Comparison of ENCODE assay signal across 11 cellular contexts in genomic region chr16:21150375-21151001, GRCh38. TPM values are rescaled to one million over a fixed set of nuclear protein-coding genes. Genes with fewer than 3 reads are reported as not detected.
DNase-seq lines count a peak whose midpoint lies in the region; ATAC-seq and TF ChIP-seq lines count a peak whose summit lies in the region.
"Had no signal": no experiment of that assay in that cellular context is flagged by ENCODE, and none has a peak within 500 bp of the region (broad histone marks: within the 10 kb centered on the region; RNA-seq: fewer than 3 reads in every experiment).

Gene DNAH3, minus strand, starts transcription at chr16:21150846. Its CDS starts 527 bp downstream, at chr16:21150319.

- TF ChIP-seq POLR2A in body of pancreas (IDR thresholded peaks at IDR 0.05) (no peak), gastroesophageal sphincter (IDR thresholded peaks at IDR 0.05) (no peak)

- peak within 1 kb of the TSS in 3 of 4 donors; percentile 12 to 37 (median 12) for H3K27ac ChIP-seq in body of pancreas
- no peak within 1 kb of the TSS for H3K27ac ChIP-seq in gastroesophageal sphincter

- H3K27me3 ChIP-seq in body of pancreas (no peaks in the 10 kb centered on the region), gastroesophageal sphincter (peaks cover 11% of the 10 kb centered on the region)

- peaks cover 9% of the 10 kb centered on the region for H3K4me1 ChIP-seq in body of pancreas
- H3K4me1 ChIP-seq in gastroesophageal sphincter, result no peaks in the 10 kb centered on the region

- DNase-seq in GDM1 (lab: John Stamatoyannopoulos, UW), result peak; percentile 35
- peak; percentile 70 for DNase-seq in NCI-H2171 (lab: John Stamatoyannopoulos, UW)
- DNase-seq in body of pancreas, result peak; percentile 22 to 51 (median 40)
- DNase-seq in effector CD4-positive, alpha-beta T cell, result no peak
- no peak for DNase-seq in GM10266 (ENCODE audit: extremely low spot score)
- DNase-seq: activated effector memory CD4-positive, alpha-beta T cell treated with Interleukin-2 at 50 U/mL for 16 hours; NCI-H146 had no signal

- H3K27ac Mint-ChIP-seq in nephron, result peak within 1 kb of the TSS; percentile 81 to 97 (median 83)

- ATAC-seq in body of pancreas (peak; percentile 76), HG02938 (IDR thresholded peaks at IDR 0.05; ENCODE audit: unreplicated experiment) (no peak), gastroesophageal sphincter (no peak)

- H3K4me3 ChIP-seq in body of pancreas (no peak within 1 kb of the TSS), gastroesophageal sphincter (no peak within 1 kb of the TSS)

- no peak for TF ChIP-seq EP300 in gastroesophageal sphincter (IDR thresholded peaks at IDR 0.05)

- TF ChIP-seq CTCF in body of pancreas (IDR thresholded peaks at IDR 0.05) (no peak), nephron (IDR thresholded peaks at IDR 0.05; ENCODE audit: unreplicated experiment in 3 of 3) (no peak), GM10266 (IDR thresholded peaks at IDR 0.05; ENCODE audit: control insufficient read depth, insufficient read depth, low read depth, missing control alignments) (no peak), gastroesophageal sphincter (IDR thresholded peaks at IDR 0.05) (no peak)

- H3K4me1 Mint-ChIP-seq in nephron, result peaks cover 8% of the 10 kb centered on the region

- H3K36me3 Mint-ChIP-seq in nephron (ENCODE audit: low read depth), result no peaks in the 10 kb centered on the region

- WGBS in body of pancreas, 2 donors, result 11 to 15% methylated on average over 8 of the region's 8 CpGs
- 11% methylated on average over 4 of the region's 8 CpGs; no CpG with 5 or more reads in 1 of the 2 donors for WGBS in gastroesophageal sphincter (ENCODE audit: low coverage in 1 of 2), 2 donors

- no peaks in the 10 kb centered on the region for H3K9me3 ChIP-seq in body of pancreas
- H3K9me3 ChIP-seq in gastroesophageal sphincter, result no peaks in the 10 kb centered on the region

- H3K9me3 Mint-ChIP-seq in nephron, result no peaks in the 10 kb centered on the region

- H3K36me3 ChIP-seq in body of pancreas (replicated peaks in 1 of 2; ENCODE audit: insufficient read depth in 1 of 2, low read depth in 2 of 2) (no peaks in the 10 kb centered on the region), gastroesophageal sphincter (no peaks in the 10 kb centered on the region)

- intact Hi-C loops in body of pancreas (cut with DNase I), result no loop called here

- peak within 1 kb of the TSS in 2 of 3 experiments; percentile 13 to 37 for H3K4me3 Mint-ChIP-seq in nephron

- H3K27me3 Mint-ChIP-seq in nephron (ENCODE audit: low read depth), result peaks cover 11% of the 10 kb centered on the region

RNA-seq across cellular contexts. Expression of gene DNAH3, which starts in this region (rescaled TPM):
- not detected for total RNA-seq in body of pancreas
- under 1 TPM in 2 of 4 donors, not detected in 2; 0.13 to 0.15 TPM for total RNA-seq in gastroesophageal sphincter
- total RNA-seq: pulmonary artery endothelial cell had no signal

Comparison
In these comparisons a context has a peak if more than half of its experiments do, and no peak if none do; other contexts are left out.
1. Peak in DNase-seq, ATAC-seq and H3K27ac ChIP-seq in body of pancreas; RNA of the gene not detected or under 1 TPM.
2. DNase-seq: peak in GDM1 (single experiment) and NCI-H2171 (single experiment); none in effector CD4-positive, alpha-beta T cell (single experiment) and GM10266 (single experiment).